ENCODE assay signal across 24 cellular contexts in genomic region chr5:160152901-160153300, GRCh38.
"Had no signal": no experiment of that assay in that cellular context is flagged by ENCODE, and none has a peak within 500 bp of the region (broad histone marks: within the 10 kb centered on the region; RNA-seq: fewer than 3 reads in every experiment).

No MANE protein-coding gene starts in this region.

- ATAC-seq: activated CD8-positive, alpha-beta T cell treated with anti-CD3 and anti-CD28 coated beads for 36 hours; Panc1; Right ventricle myocardium inferior; T-cell had no signal

- H3K27ac Mint-ChIP-seq: activated B cell treated with CpG ODN at 0.5 μM for 24 hours; activated CD8-positive, alpha-beta T cell treated with anti-CD3 and anti-CD28 coated beads for 36 hours; activated naive CD4-positive, alpha-beta T cell treated with anti-CD3 and anti-CD28 coated beads, Interleukin-2, amount 10 ng/mL, durations not matched to agents 7 days and 5 days; activated naive CD8-positive, alpha-beta T cell treated with anti-CD3 and anti-CD28 coated beads for 36 hours; activated T-helper 1 cell treated with anti-CD3 and anti-CD28 coated beads, Interleukin-12 subunit alpha, Interleukin-12 subunit beta, Interleukin-2, Interleukin-4 antibody, amounts not matched to agents 30 ng/mL and 10 ng/mL and 1 ng/mL, durations not matched to agents 14 hours and 24 hours and 36 hours; T-cell had no signal

- H3K9me3 Mint-ChIP-seq: activated B cell treated with CpG ODN at 0.5 μM for 24 hours; activated CD8-positive, alpha-beta T cell treated with anti-CD3 and anti-CD28 coated beads for 36 hours; activated naive CD4-positive, alpha-beta T cell treated with anti-CD3 and anti-CD28 coated beads, Interleukin-2, amount 10 ng/mL, durations not matched to agents 7 days and 5 days; activated naive CD8-positive, alpha-beta T cell treated with anti-CD3 and anti-CD28 coated beads for 36 hours; activated T-helper 1 cell treated with anti-CD3 and anti-CD28 coated beads, Interleukin-12 subunit alpha, Interleukin-12 subunit beta, Interleukin-2, Interleukin-4 antibody, amounts not matched to agents 30 ng/mL and 10 ng/mL and 1 ng/mL, durations not matched to agents 14 hours and 24 hours and 36 hours; T-cell had no signal

- H3K4me1 Mint-ChIP-seq: activated B cell treated with CpG ODN at 0.5 μM for 24 hours had no signal

- H3K4me3 Mint-ChIP-seq: activated B cell treated with CpG ODN at 0.5 μM for 24 hours; activated CD8-positive, alpha-beta T cell treated with anti-CD3 and anti-CD28 coated beads for 36 hours; activated naive CD4-positive, alpha-beta T cell treated with anti-CD3 and anti-CD28 coated beads, Interleukin-2, amount 10 ng/mL, durations not matched to agents 7 days and 5 days; activated naive CD8-positive, alpha-beta T cell treated with anti-CD3 and anti-CD28 coated beads for 36 hours; activated T-helper 1 cell treated with anti-CD3 and anti-CD28 coated beads, Interleukin-12 subunit alpha, Interleukin-12 subunit beta, Interleukin-2, Interleukin-4 antibody, amounts not matched to agents 30 ng/mL and 10 ng/mL and 1 ng/mL, durations not matched to agents 14 hours and 24 hours and 36 hours; T-cell had no signal

- H3K27me3 Mint-ChIP-seq: activated CD8-positive, alpha-beta T cell treated with anti-CD3 and anti-CD28 coated beads for 36 hours; activated naive CD4-positive, alpha-beta T cell treated with anti-CD3 and anti-CD28 coated beads, Interleukin-2, amount 10 ng/mL, durations not matched to agents 7 days and 5 days; T-cell had no signal

- DNase-seq: activated B cell treated with CpG ODN at 0.5 μM for 24 hours; activated CD4-positive, alpha-beta T cell treated with anti-CD3 and anti-CD28 coated beads for 4 hours; activated CD8-positive, alpha-beta memory T cell treated with anti-CD3 and anti-CD28 coated beads, Interleukin-2, amount 50 U/mL, for 4 hours; activated CD8-positive, alpha-beta T cell treated with anti-CD3 and anti-CD28 coated beads for 36 hours; activated effector memory CD4-positive, alpha-beta T cell treated with anti-CD3 and anti-CD28 coated beads, Interleukin-2, amount 50 U/mL, for 16 hours; activated naive CD4-positive, alpha-beta T cell treated with anti-CD3 and anti-CD28 coated beads, Interleukin-2, amount 10 ng/mL, durations not matched to agents 7 days and 5 days; activated naive CD8-positive, alpha-beta T cell treated with anti-CD3 and anti-CD28 coated beads for 36 hours; brain microvascular endothelial cell; NCI-H1092; NCI-H1417; NCI-H2029; NCI-H2107; NCI-H2171 treated with DMSO at 0.1 percent for 48 hours; NCI-H226; NCI-H526 treated with DMSO at 0.1 percent for 48 hours; NCI-H82; OCI-M1; RPMI8226; T-cell; T-helper 2 cell; T1000 had no signal

- H3K36me3 Mint-ChIP-seq: activated naive CD4-positive, alpha-beta T cell treated with anti-CD3 and anti-CD28 coated beads, Interleukin-2, amount 10 ng/mL, durations not matched to agents 7 days and 5 days; activated naive CD8-positive, alpha-beta T cell treated with anti-CD3 and anti-CD28 coated beads for 36 hours; T-cell had no signal
